In the genomic region with DNA sequence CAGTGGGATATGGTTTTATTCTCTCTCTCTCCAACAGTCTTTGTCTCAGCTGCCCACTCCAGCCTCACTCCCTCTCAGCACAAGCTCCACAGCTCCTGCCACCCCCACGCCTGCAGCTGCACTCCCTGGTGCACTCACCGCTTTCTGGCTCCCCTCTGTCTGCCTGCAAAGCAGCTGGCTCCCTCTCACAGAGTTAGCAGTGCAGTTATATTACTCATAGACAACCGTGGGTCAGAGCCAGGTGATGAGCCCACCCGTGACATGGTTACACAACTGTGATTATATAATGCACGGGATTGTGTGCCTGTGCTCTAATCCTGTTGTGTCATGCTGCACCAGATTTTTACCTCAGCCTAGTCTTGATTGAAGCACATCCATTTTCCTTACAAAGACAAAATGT, we compare ENCODE assay signal across 12 cellular contexts.
DNase-seq lines count a peak whose midpoint lies in the region; ATAC-seq and TF ChIP-seq lines count a peak whose summit lies in the region.
"Had no signal": no experiment of that assay in that cellular context is flagged by ENCODE, and none has a peak within 500 bp of the region (broad histone marks: within the 10 kb centered on the region; RNA-seq: fewer than 3 reads in every experiment).

No MANE protein-coding gene starts in this region.

- H3K27ac ChIP-seq in dorsolateral prefrontal cortex = peak overlapping the region in 36 of 59 donors; percentile 5 to 76 (median 44)

- H3K4me3 ChIP-seq in AG10803 (ENCODE audit: low read length) (no peak overlapping the region), dorsolateral prefrontal cortex (peak overlapping the region in 2 of 59 donors; percentile 4 to 12)

- intact Hi-C loops in dorsolateral prefrontal cortex (cut with DNase I) = no loop called here

- H3K4me3 Mint-ChIP-seq in stimulated activated memory B cell treated with anti-CD40 and anti-IgM and Interleukin-4, amounts not matched to agents 10 μg/mL and 1 μg/mL and 100 μg/mL, for 72 hours = no peak overlapping the region
- H3K4me3 Mint-ChIP-seq: CD4-positive, alpha-beta T cell had no signal

- no peaks in the 10 kb centered on the region for H3K27me3 ChIP-seq in dorsolateral prefrontal cortex

- ATAC-seq in stimulated activated memory B cell treated with anti-CD40 and anti-IgM and Interleukin-4, amounts not matched to agents 10 μg/mL and 1 μg/mL and 100 μg/mL, for 72 hours = no peak
- no peak for ATAC-seq in HG03135 (IDR thresholded peaks at IDR 0.05; ENCODE audit: unreplicated experiment)
- ATAC-seq in HG02970 (IDR thresholded peaks at IDR 0.05; ENCODE audit: low FRiP score, unreplicated experiment) = no peak

- peaks cover 8% of the 10 kb centered on the region for H3K27me3 Mint-ChIP-seq in stimulated activated memory B cell treated with anti-CD40 and anti-IgM and Interleukin-4, amounts not matched to agents 10 μg/mL and 1 μg/mL and 100 μg/mL, for 72 hours
- H3K27me3 Mint-ChIP-seq: CD4-positive, alpha-beta T cell had no signal

- DNase-seq in AG10803 (ENCODE audit: low read depth) (peak; percentile 61), NCI-H128 (lab: John Stamatoyannopoulos, UW; ENCODE audit: unreplicated experiment) (peak; percentile 6), dorsolateral prefrontal cortex (peak; percentile 19 to 92 (median 78)), myocyte (ENCODE audit: low read depth) (peak; percentile 81), iPS-NIHi11 (ENCODE audit: low spot score) (no peak)
- DNase-seq: CD4-positive, alpha-beta T cell; effector CD4-positive, alpha-beta T cell; mesendoderm; SIG-M5 had no signal

- no peak overlapping the region for H3K27ac Mint-ChIP-seq in stimulated activated memory B cell treated with anti-CD40 and anti-IgM and Interleukin-4, amounts not matched to agents 10 μg/mL and 1 μg/mL and 100 μg/mL, for 72 hours
- H3K27ac Mint-ChIP-seq: CD4-positive, alpha-beta T cell had no signal

- TF ChIP-seq CTCF in AG10803 (conservative IDR thresholded peaks at IDR 0.05; ENCODE audit: low read length) (no peak), dorsolateral prefrontal cortex (IDR thresholded peaks at IDR 0.05 in 54 of 56, conservative IDR thresholded peaks at IDR 0.05 in 2 of 56; ENCODE audit: low read depth in 1 of 56, partially characterized antibody in 56 of 56) (no peak)

- H3K4me1 Mint-ChIP-seq in stimulated activated memory B cell treated with anti-CD40 and anti-IgM and Interleukin-4, amounts not matched to agents 10 μg/mL and 1 μg/mL and 100 μg/mL, for 72 hours = no peaks in the 10 kb centered on the region

- no peaks in the 10 kb centered on the region for H3K9me3 Mint-ChIP-seq in stimulated activated memory B cell treated with anti-CD40 and anti-IgM and Interleukin-4, amounts not matched to agents 10 μg/mL and 1 μg/mL and 100 μg/mL, for 72 hours
- H3K9me3 Mint-ChIP-seq: CD4-positive, alpha-beta T cell had no signal

- no peaks in the 10 kb centered on the region for H3K36me3 Mint-ChIP-seq in stimulated activated memory B cell treated with anti-CD40 and anti-IgM and Interleukin-4, amounts not matched to agents 10 μg/mL and 1 μg/mL and 100 μg/mL, for 72 hours
